21 cellular contexts compared by ENCODE assay signal in genomic region chr6:31379850-31380249, GRCh38. TPM values are rescaled to one million over a fixed set of nuclear protein-coding genes. Genes with fewer than 3 reads are reported as not detected.
DNase-seq lines count a peak whose midpoint lies in the region; ATAC-seq, FAIRE-seq and TF ChIP-seq lines count a peak whose summit lies in the region.
"Had no signal": no experiment of that assay in that cellular context is flagged by ENCODE, and none has a peak within 500 bp of the region (broad histone marks: within the 10 kb centered on the region; RNA-seq: fewer than 3 reads in every experiment).

No MANE protein-coding gene starts in this region.

- H2AFZ ChIP-seq in PC-3 (ENCODE audit: low read length) = no peak overlapping the region; the same call in 1 of the 2 replicates
- no peak overlapping the region for H2AFZ ChIP-seq in hepatocyte
- H2AFZ ChIP-seq: GM23338 had no signal

- CTCF ChIA-PET in PC-3 (lab: Charles Lee) = interaction anchor here (0.6 to 0.7 kb wide), 2 partner anchors 107 to 177 kb away, joined by 3 to 5 read pairs; no protein-coding TSS in a partner anchor

- H3K27ac ChIP-seq in PC-3 (ENCODE audit: low read length) = no peak overlapping the region
- H3K27ac ChIP-seq in hepatocyte = no peak overlapping the region
- H3K27ac ChIP-seq: HL-60, KMS-11 had no signal

- peak overlapping the region; percentile 45 for H3K4me2 ChIP-seq in PC-3 (ENCODE audit: low read length)
- H3K4me2 ChIP-seq in hepatocyte = no peak overlapping the region
- H3K4me2 ChIP-seq: GM23338, KMS-11 had no signal

- ATAC-seq in PC-3 (peak; percentile 74), mucosa of descending colon (peak; percentile 76), GM21367 (IDR thresholded peaks at IDR 0.05; ENCODE audit: unreplicated experiment) (no peak), Right ventricle myocardium inferior (no peak)
- ATAC-seq: GM23338 had no signal

- WGBS in hepatocyte (ENCODE audit: low lambda C conversion rate, missing lambda C conversion rate) = 58% methylated on average over 10 of the region's 10 CpGs

- no peaks in the 10 kb centered on the region for H3F3A ChIP-seq in PC-3 (ENCODE audit: low read length, unreplicated experiment)

- H3K4me1 ChIP-seq in PC-3 (ENCODE audit: insufficient read depth, low read length) (peaks cover 10% of the 10 kb centered on the region), mucosa of descending colon (ENCODE audit: low read depth) (peaks cover 13% of the 10 kb centered on the region), hepatocyte (ENCODE audit: insufficient read depth) (no peaks in the 10 kb centered on the region)

- H3K79me2 ChIP-seq in PC-3 (ENCODE audit: low read length) (no peaks in the 10 kb centered on the region), hepatocyte (no peaks in the 10 kb centered on the region)

- TF ChIP-seq CTCF in PC-3 (conservative IDR thresholded peaks at IDR 0.05; ENCODE audit: low read depth, low read length) (no peak), bronchial epithelial cell (IDR thresholded peaks at IDR 0.05; ENCODE audit: insufficient read depth, low read length, severe bottlenecking) (no peak), mucosa of descending colon (IDR thresholded peaks at IDR 0.05) (no peak), hepatocyte (IDR thresholded peaks at IDR 0.05; ENCODE audit: poor library complexity) (no peak)

- H3K4me3 ChIP-seq in PC-3 (ENCODE audit: low read length) = no peak overlapping the region
- no peak overlapping the region for H3K4me3 ChIP-seq in bronchial epithelial cell (ENCODE audit: low read depth, low read length)
- H3K4me3 ChIP-seq in mucosa of descending colon = no peak overlapping the region
- no peak overlapping the region for H3K4me3 ChIP-seq in hepatocyte
- H3K4me3 ChIP-seq: GM23338 had no signal

- no peaks in the 10 kb centered on the region for H3K9me3 ChIP-seq in PC-3 (ENCODE audit: low read length)
- H3K9me3 ChIP-seq in mucosa of descending colon = no peaks in the 10 kb centered on the region
- no peaks in the 10 kb centered on the region for H3K9me3 ChIP-seq in hepatocyte (ENCODE audit: low read depth)

- H3K9me2 ChIP-seq in PC-3 (replicated peaks; ENCODE audit: low read length) (no peaks in the 10 kb centered on the region), hepatocyte (replicated peaks; ENCODE audit: insufficient read depth) (no peaks in the 10 kb centered on the region)

- H3K27me3 ChIP-seq in PC-3 (ENCODE audit: low read length) (peaks cover 6% of the 10 kb centered on the region; the same call in 1 of the 2 replicates), bronchial epithelial cell (ENCODE audit: control insufficient read depth, insufficient read depth, low read length) (peaks cover 1% of the 10 kb centered on the region), hepatocyte (no peaks in the 10 kb centered on the region)

- H4K20me1 ChIP-seq in PC-3 (ENCODE audit: low read length) (no peaks in the 10 kb centered on the region), hepatocyte (ENCODE audit: insufficient read depth, poor library complexity, severe bottlenecking) (no peaks in the 10 kb centered on the region)

- H3K9ac ChIP-seq in PC-3 (ENCODE audit: low read length) = no peak overlapping the region
- H3K9ac ChIP-seq: KMS-11 had no signal

- POLR2A ChIA-PET in PC-3 (lab: Charles Lee; ENCODE audit: unreplicated experiment) = interaction anchor here (0.5 kb wide), 1 partner anchor 212 kb away, joined by 3 read pairs; no protein-coding TSS in a partner anchor

- no peak for FAIRE-seq in bronchial epithelial cell (lab: Jason Lieb, UNC)
- FAIRE-seq: RCC 7860 had no signal

- no TSS peak for BruUV-seq in PC-3 (replicated peaks; lab: Mats Ljungman, UMichigan)

- no peaks in the 10 kb centered on the region for H3K36me3 ChIP-seq in PC-3 (ENCODE audit: low read depth, low read length)
- no peaks in the 10 kb centered on the region for H3K36me3 ChIP-seq in bronchial epithelial cell (ENCODE audit: control insufficient read depth, insufficient read depth, low read length)
- no peaks in the 10 kb centered on the region for H3K36me3 ChIP-seq in mucosa of descending colon (ENCODE audit: low read depth)
- no peaks in the 10 kb centered on the region for H3K36me3 ChIP-seq in hepatocyte (replicated peaks; ENCODE audit: insufficient read depth, low read depth)

- DNase-seq in PC-3 (peak; percentile 58), bronchial epithelial cell (ENCODE audit: low read depth) (peak; percentile 11), mucosa of descending colon (peak in 1 of 3 donors; percentile 66), hepatocyte (ENCODE audit: low spot score) (no peak), HPDE6-E6E7 (ENCODE audit: extremely low spot score) (no peak), Right ventricle myocardium inferior (ENCODE audit: missing footprints) (no peak)
- DNase-seq: CD4-positive, CD25-positive, alpha-beta regulatory T cell; DMS79; HCEC 1CT; IMR-90; NCI-H1694 treated with DMSO at 0.1 percent for 48 hours; NCI-H2081 treated with DMSO at 0.1 percent for 48 hours; NCI-H2171 treated with DMSO at 0.1 percent for 48 hours; NCI-H524 treated with DMSO at 0.1 percent for 48 hours; NCI-H82; Right ventricle myocardium superior had no signal

- intact Hi-C loops in PC-3 (cut with micrococcal nuclease) (no loop called here), mucosa of descending colon (cut with DNase I, micrococcal nuclease) (no loop called here), Right ventricle myocardium inferior (cut with DNase I) (no loop called here)

RNA-seq across cellular contexts. Expression of gene HLA-B, which starts 22.9 kb away (rescaled TPM):
- total RNA-seq in PC-3 (2014; rRNA removed) (55.4 and 168 TPM in 2 replicates), bronchial epithelial cell (46.9 and 59.5 TPM in 2 replicates), mucosa of descending colon (1,000 to 10,000 TPM; 1,294 to 6,470 (median 3,045) TPM), hepatocyte (46.9 and 52.2 TPM in 2 replicates), Right ventricle myocardium inferior (465 TPM)
- polyA plus RNA-seq in hepatocyte = 151 and 216 TPM in 2 replicates

RNA-seq across cellular contexts. Expression of gene MICA, which starts 23.5 kb away (rescaled TPM):
- 33.1 and 35.0 TPM in 2 replicates for total RNA-seq in PC-3 (2014; rRNA removed)
- total RNA-seq in bronchial epithelial cell = 47.6 and 51.6 TPM in 2 replicates
- total RNA-seq in mucosa of descending colon = 10 to 100 TPM; 18.1 to 24.2 (median 20.7) TPM
- total RNA-seq in hepatocyte = 32.6 and 36.0 TPM in 2 replicates
- 41.9 and 43.8 TPM in 2 replicates for polyA plus RNA-seq in hepatocyte
- 8.3 TPM for total RNA-seq in Right ventricle myocardium inferior

Comparison
In these comparisons a context has a peak if more than half of its experiments do, and no peak if none do; other contexts are left out.
1. ATAC-seq: peak in PC-3 (single experiment) and mucosa of descending colon (single experiment); none in GM21367 (single experiment) and Right ventricle myocardium inferior (single experiment).
2. DNase-seq: peak in PC-3 (single experiment) and bronchial epithelial cell (single experiment); none in hepatocyte (single experiment), HPDE6-E6E7 (single experiment) and Right ventricle myocardium inferior (single experiment).